ENCODE assay signal across 17 cellular contexts in the genomic region with DNA sequence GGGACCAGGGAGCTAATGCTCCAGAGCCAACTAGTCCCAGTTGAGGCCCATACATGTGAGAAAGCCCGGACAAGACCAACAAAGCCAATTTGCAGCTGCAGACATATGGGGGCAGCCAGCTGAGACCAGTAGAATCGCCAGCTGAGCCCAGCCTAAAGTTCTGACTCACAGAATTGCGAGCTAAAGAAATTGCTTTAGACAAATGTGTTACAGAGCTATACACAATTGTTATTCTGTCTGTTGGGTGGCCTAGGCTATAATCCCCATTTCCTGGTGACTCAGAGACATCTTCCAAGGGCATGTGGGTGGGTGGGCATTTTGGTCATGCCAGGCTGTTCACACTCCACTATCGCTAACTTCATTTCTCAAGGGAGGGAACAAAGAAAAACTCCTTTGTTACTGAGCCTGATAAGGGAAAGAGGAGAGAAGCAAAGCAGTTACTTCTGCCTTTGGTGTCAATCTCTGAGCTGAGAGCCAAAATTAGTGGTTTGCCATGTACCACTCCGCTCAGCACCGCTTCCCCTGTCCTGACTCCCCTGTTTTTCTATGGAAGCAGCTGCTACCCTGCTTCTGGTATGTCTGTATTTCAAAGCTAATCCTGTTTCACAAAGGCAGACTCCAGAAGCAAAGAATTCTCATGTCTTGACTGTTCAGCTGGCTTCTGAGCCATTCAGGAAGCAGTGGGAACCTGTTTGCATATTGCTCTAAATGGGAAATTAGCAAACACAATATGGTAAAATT. TPM values are rescaled to one million over a fixed set of nuclear protein-coding genes. Genes with fewer than 3 reads are reported as not detected.
DNase-seq lines count a peak whose midpoint lies in the region; ATAC-seq and TF ChIP-seq lines count a peak whose summit lies in the region.
"Had no signal": no experiment of that assay in that cellular context is flagged by ENCODE, and none has a peak within 500 bp of the region (broad histone marks: within the 10 kb centered on the region; RNA-seq: fewer than 3 reads in every experiment).

No MANE protein-coding gene starts in this region.

- no peaks in the 10 kb centered on the region for H3K4me1 Mint-ChIP-seq in osteocyte (ENCODE audit: unreplicated experiment)

- H3K36me3 ChIP-seq in A673 (ENCODE audit: insufficient read depth, low read length, poor library complexity, severe bottlenecking) (no peaks in the 10 kb centered on the region), MG63 (no peaks in the 10 kb centered on the region), mammary epithelial cell (ENCODE audit: insufficient read depth, low read length) (no peaks in the 10 kb centered on the region)
- H3K36me3 ChIP-seq: HAP-1 had no signal

- H3K9me3 ChIP-seq in A673 (ENCODE audit: low read depth, low read length, poor library complexity, severe bottlenecking) = no peaks in the 10 kb centered on the region
- no peaks in the 10 kb centered on the region for H3K9me3 ChIP-seq in MG63
- H3K9me3 ChIP-seq in mammary epithelial cell (replicated peaks; ENCODE audit: insufficient read depth, low read length) = no peaks in the 10 kb centered on the region
- H3K9me3 ChIP-seq: A549, HAP-1 had no signal

- no peak overlapping the region for H3K27ac Mint-ChIP-seq in osteocyte (ENCODE audit: unreplicated experiment)

- 81% methylated on average over 6 of the region's 6 CpGs for WGBS in mammary epithelial cell (ENCODE audit: low coverage, missing lambda C conversion rate)

- in situ Hi-C loops in mammary epithelial cell (cut with MboI; ENCODE audit: low sequenced_read_pairs in 2 of 2) = no loop called here

- H3K27me3 ChIP-seq in A673 (replicated peaks; ENCODE audit: insufficient read depth, low read depth, low read length, poor library complexity) (no peaks in the 10 kb centered on the region), MG63 (no peaks in the 10 kb centered on the region), mammary epithelial cell (ENCODE audit: insufficient read depth, low read length) (no peaks in the 10 kb centered on the region)

- CTCF ChIA-PET in A673 (lab: Charles Lee) = no interaction called here
- CTCF ChIA-PET in mammary epithelial cell (lab: Charles Lee; ENCODE audit: low non-redundant PET) = no interaction called here

- intact Hi-C loops in A673 (cut with micrococcal nuclease; ENCODE audit: unreplicated experiment) (no loop called here), mammary epithelial cell (cut with micrococcal nuclease) (no loop called here)

- H3K36me3 Mint-ChIP-seq in osteocyte (ENCODE audit: unreplicated experiment) = no peaks in the 10 kb centered on the region

- H3K4me3 ChIP-seq in A673 (ENCODE audit: low read depth, low read length, poor library complexity, severe bottlenecking) = no peak overlapping the region
- no peak overlapping the region for H3K4me3 ChIP-seq in MG63
- no peak overlapping the region for H3K4me3 ChIP-seq in mammary epithelial cell (replicated peaks in 1 of 3; ENCODE audit: insufficient read depth in 1 of 3, low read depth in 2 of 3, low read length in 3 of 3)
- H3K4me3 ChIP-seq: A549, HAP-1 had no signal

- DNase-seq in A673 (ENCODE audit: low spot score) (peak; percentile 41), MG63 (peak; percentile 5), mammary epithelial cell (peak; percentile 4), osteocyte (ENCODE audit: extremely low spot score, unreplicated experiment) (peak; percentile 38), COLO668 (lab: John Stamatoyannopoulos, UW; ENCODE audit: unreplicated experiment) (no peak), NCI-H1105 (lab: John Stamatoyannopoulos, UW) (no peak)
- DNase-seq: C1 segment of cervical spinal cord, DMS153, EL, NCI-H1048, NCI-H510A treated with DMSO at 0.1 percent for 48 hours, NCI-H82 had no signal

- no peak overlapping the region for H3K9ac ChIP-seq in mammary epithelial cell (ENCODE audit: insufficient read depth, low read length)

- dilution Hi-C loops in mammary epithelial cell (cut with HindIII; ENCODE audit: low sequenced_read_pairs) = loop anchor here (10.0 kb wide), 1 partner anchor 55 kb away; no protein-coding TSS in a partner anchor

- no peak overlapping the region for H3K4me2 ChIP-seq in mammary epithelial cell (ENCODE audit: insufficient read depth, low read depth, low read length)
- H3K4me2 ChIP-seq: A549 had no signal

- no peaks in the 10 kb centered on the region for H4K20me1 ChIP-seq in mammary epithelial cell (ENCODE audit: insufficient read depth, low read length)

- POLR2A ChIA-PET in A673 (lab: Charles Lee; ENCODE audit: low non-redundant PET) = no interaction called here

- H3K79me2 ChIP-seq in mammary epithelial cell (ENCODE audit: insufficient read depth, low read length) = no peaks in the 10 kb centered on the region

- BruUV-seq in A673 (replicated peaks; lab: Mats Ljungman, UMichigan) = no TSS peak
- BruUV-seq in mammary epithelial cell (replicated peaks; lab: Mats Ljungman, UMichigan) = no TSS peak

- H2AFZ ChIP-seq in mammary epithelial cell (ENCODE audit: low read depth, low read length) = no peak overlapping the region

- no peaks in the 10 kb centered on the region for H3K9me3 Mint-ChIP-seq in osteocyte (ENCODE audit: unreplicated experiment)

- no peak for ATAC-seq in HG03571 (IDR thresholded peaks at IDR 0.05; ENCODE audit: unreplicated experiment)
- ATAC-seq: A549, Right ventricle myocardium inferior, SK-N-SH treated with all-trans-retinoic acid at 6 μM for 48 hours had no signal

- H3K27ac ChIP-seq in A673 (ENCODE audit: low read depth, low read length, poor library complexity, severe bottlenecking) = no peak overlapping the region
- H3K27ac ChIP-seq in mammary epithelial cell (ENCODE audit: insufficient read depth, low read depth, low read length) = no peak overlapping the region
- H3K27ac ChIP-seq: A549 had no signal

- TF ChIP-seq CTCF in A673 (conservative IDR thresholded peaks at IDR 0.05; ENCODE audit: low read depth, low read length) (no peak), mammary epithelial cell (conservative IDR thresholded peaks at IDR 0.05 in 1 of 2, IDR thresholded peaks at IDR 0.05 in 1 of 2; ENCODE audit: extremely low read depth in 1 of 2, insufficient read depth in 1 of 2, low read depth in 1 of 2, low read length in 2 of 2) (no peak), osteocyte (IDR thresholded peaks at IDR 0.05) (no peak)

- H3K27me3 Mint-ChIP-seq in osteocyte (ENCODE audit: unreplicated experiment) = no peaks in the 10 kb centered on the region

- H3K4me3 Mint-ChIP-seq in osteocyte (ENCODE audit: unreplicated experiment) = no peak overlapping the region

- H3K4me1 ChIP-seq in A673 (ENCODE audit: insufficient read depth, low read length, poor library complexity, severe bottlenecking) (no peaks in the 10 kb centered on the region), mammary epithelial cell (ENCODE audit: insufficient read depth, low read length) (no peaks in the 10 kb centered on the region)
- H3K4me1 ChIP-seq: A549, HAP-1 had no signal

RNA-seq across cellular contexts. Expression of a gene that starts 26.1 kb away (rescaled TPM):
- not detected in 2 replicates for total RNA-seq in A673 (2021)
- total RNA-seq in MG63 (2014; rRNA removed; shearing (Covaris generic); ENCODE audit: low replicate concordance) = not detected in 2 replicates
- total RNA-seq in mammary epithelial cell = not detected
- not detected for polyA plus RNA-seq in mammary epithelial cell
- polyA minus RNA-seq in mammary epithelial cell = not detected
- total RNA-seq in osteocyte = not detected in 2 replicates
- total RNA-seq: Right ventricle myocardium inferior had no signal
- polyA plus RNA-seq: A549 had no signal

Comparison
In these comparisons a context has a peak if more than half of its experiments do, and no peak if none do; other contexts are left out.
1. DNase-seq: peak in A673 (single experiment), MG63 (single experiment), mammary epithelial cell (single experiment) and osteocyte (single experiment); none in COLO668 (single experiment) and NCI-H1105 (single experiment).